ENCODE assay signal across 1 cellular context in genomic region chr1:3614755-3615742, GRCh38.
TF ChIP-seq lines count a peak whose summit lies in the region.

No MANE protein-coding gene starts in this region.

TF ChIP-seq in H1, 55 proteins besides CTCF, POLR2A, EP300 and RAD21:
- TF ChIP-seq E2F6 (IDR thresholded peaks at IDR 0.05) (no peak), JUND (IDR thresholded peaks at IDR 0.05; ENCODE audit: low read length) (0 out of 2 replicates have a peak, but pooled peaks have one; percentile 6)
